ENCODE assay signal across 2 cellular contexts in the genomic region with DNA sequence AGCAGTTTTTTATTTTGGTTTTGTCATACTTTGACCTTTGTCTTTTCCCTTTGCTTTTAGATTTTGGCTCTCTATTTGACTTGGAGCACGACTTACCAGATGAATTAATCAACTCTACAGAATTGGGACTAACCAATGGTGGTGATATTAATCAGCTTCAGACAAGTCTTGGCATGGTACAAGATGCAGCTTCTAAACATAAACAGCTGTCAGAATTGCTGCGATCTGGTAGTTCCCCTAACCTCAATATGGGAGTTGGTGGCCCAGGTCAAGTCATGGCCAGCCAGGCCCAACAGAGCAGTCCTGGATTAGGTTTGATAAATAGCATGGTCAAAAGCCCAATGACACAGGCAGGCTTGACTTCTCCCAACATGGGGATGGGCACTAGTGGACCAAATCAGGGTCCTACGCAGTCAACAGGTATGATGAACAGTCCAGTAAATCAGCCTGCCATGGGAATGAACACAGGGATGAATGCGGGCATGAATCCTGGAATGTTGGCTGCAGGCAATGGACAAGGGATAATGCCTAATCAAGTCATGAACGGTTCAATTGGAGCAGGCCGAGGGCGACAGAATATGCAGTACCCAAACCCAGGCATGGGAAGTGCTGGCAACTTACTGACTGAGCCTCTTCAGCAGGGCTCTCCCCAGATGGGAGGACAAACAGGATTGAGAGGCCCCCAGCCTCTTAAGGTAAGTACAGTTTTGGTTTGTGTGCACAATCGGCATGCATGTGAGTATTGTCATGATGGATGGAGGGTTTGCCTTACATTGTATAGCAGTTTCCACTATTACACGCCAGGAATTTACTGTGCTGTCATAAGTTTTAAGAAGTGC.
TF ChIP-seq lines count a peak whose summit lies in the region.

No MANE protein-coding gene starts in this region.

TF ChIP-seq in GM12891, 5 proteins besides CTCF, POLR2A, EP300 and RAD21:
- no peak for TF ChIP-seq TAF1 (IDR thresholded peaks at IDR 0.05; ENCODE audit: low read depth, low read length)
- TF ChIP-seq POU2F2 (IDR thresholded peaks at IDR 0.05; ENCODE audit: low read depth, low read length), result no peak
- no peak for TF ChIP-seq PAX5 (IDR thresholded peaks at IDR 0.05; ENCODE audit: insufficient read depth, low read length, severe bottlenecking)
- no peak for TF ChIP-seq POLR2AphosphoS5 (IDR thresholded peaks at IDR 0.05; ENCODE audit: low read depth, low read length)
- no peak for TF ChIP-seq SPI1 (IDR thresholded peaks at IDR 0.05; ENCODE audit: low read depth, low read length)

TF ChIP-seq in K562, 482 proteins besides CTCF, POLR2A, EP300 and RAD21:
- TF ChIP-seq MITF (IDR thresholded peaks at IDR 0.05) (no peak), ZNF263 (CRISPR knock-in tag; IDR thresholded peaks at IDR 0.05; ENCODE audit: borderline replicate concordance) (no peak), TOE1 (IDR thresholded peaks at IDR 0.05; ENCODE audit: borderline replicate concordance) (no peak), TOE1 (CRISPR knock-in tag; IDR thresholded peaks at IDR 0.05; ENCODE audit: borderline replicate concordance, low read depth) (no peak), MIER1 (IDR thresholded peaks at IDR 0.05; ENCODE audit: low read depth) (no peak), FOXP4 (CRISPR knock-in tag; IDR thresholded peaks at IDR 0.05; ENCODE audit: borderline replicate concordance) (no peak), TCF7L2 (IDR thresholded peaks at IDR 0.05; ENCODE audit: low read depth, low read length) (no peak), DEAF1 (CRISPR knock-in tag; IDR thresholded peaks at IDR 0.05) (no peak), CEBPZ (IDR thresholded peaks at IDR 0.05; ENCODE audit: borderline replicate concordance, low read depth, low read length) (no peak), DPF2 (IDR thresholded peaks at IDR 0.05) (no peak), ZNF384 (IDR thresholded peaks at IDR 0.05; ENCODE audit: low read depth, low read length) (no peak), USF2 (CRISPR knock-in tag; IDR thresholded peaks at IDR 0.05) (no peak), RBM34 (IDR thresholded peaks at IDR 0.05; ENCODE audit: borderline replicate concordance, insufficient read depth, low read length) (no peak), JUND (IDR thresholded peaks at IDR 0.05; ENCODE audit: borderline replicate concordance, low read depth, low read length) (no peak), JUND (tag; IDR thresholded peaks at IDR 0.05; ENCODE audit: borderline replicate concordance, low read depth, low read length) (no peak), ZNF282 (CRISPR knock-in tag; IDR thresholded peaks at IDR 0.05) (no peak), ARID3B (CRISPR knock-in tag; IDR thresholded peaks at IDR 0.05; ENCODE audit: borderline replicate concordance) (no peak), SP2 (IDR thresholded peaks at IDR 0.05; ENCODE audit: extremely low read depth, low read depth, low read length, poor library complexity, severe bottlenecking) (no peak), HMGXB4 (CRISPR knock-in tag; IDR thresholded peaks at IDR 0.05) (no peak), ZNF121 (CRISPR knock-in tag; conservative IDR thresholded peaks at IDR 0.05) (no peak), GABPB1 (CRISPR knock-in tag; IDR thresholded peaks at IDR 0.05) (no peak)
- TF ChIP-seq, protein P1, sequence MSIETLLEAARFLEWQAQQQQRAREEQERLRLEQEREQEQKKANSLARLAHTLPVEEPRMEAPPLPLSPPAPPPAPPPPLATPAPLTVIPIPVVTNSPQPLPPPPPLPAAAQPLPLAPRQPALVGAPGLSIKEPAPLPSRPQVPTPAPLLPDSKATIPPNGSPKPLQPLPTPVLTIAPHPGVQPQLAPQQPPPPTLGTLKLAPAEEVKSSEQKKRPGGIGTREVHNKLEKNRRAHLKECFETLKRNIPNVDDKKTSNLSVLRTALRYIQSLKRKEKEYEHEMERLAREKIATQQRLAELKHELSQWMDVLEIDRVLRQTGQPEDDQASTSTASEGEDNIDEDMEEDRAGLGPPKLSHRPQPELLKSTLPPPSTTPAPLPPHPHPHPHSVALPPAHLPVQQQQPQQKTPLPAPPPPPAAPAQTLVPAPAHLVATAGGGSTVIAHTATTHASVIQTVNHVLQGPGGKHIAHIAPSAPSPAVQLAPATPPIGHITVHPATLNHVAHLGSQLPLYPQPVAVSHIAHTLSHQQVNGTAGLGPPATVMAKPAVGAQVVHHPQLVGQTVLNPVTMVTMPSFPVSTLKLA (conservative IDR thresholded peaks at IDR 0.05), result no peak
